16 cellular contexts compared by ENCODE assay signal in genomic region chr11:119191265-119191664, GRCh38. TPM values are rescaled to one million over a fixed set of nuclear protein-coding genes. Genes with fewer than 3 reads are reported as not detected.
DNase-seq lines count a peak whose midpoint lies in the region; ATAC-seq, FAIRE-seq and TF ChIP-seq lines count a peak whose summit lies in the region.
"Not testable (repeated sequence)": the region's sequence is repeated elsewhere in the genome, so short reads cannot be mapped to it uniquely, and the experiment has no call there.
"Had no signal": no experiment of that assay in that cellular context is flagged by ENCODE, and none has a peak within 500 bp of the region (broad histone marks: within the 10 kb centered on the region; RNA-seq: fewer than 3 reads in every experiment).

No MANE protein-coding gene starts in this region.

- DNase-seq in 8988T = peak; percentile 11
- peak; percentile 20 for DNase-seq in DMS53 (lab: John Stamatoyannopoulos, UW)
- peak in 1 of 4 experiments; percentile 24 for DNase-seq in K562 (ENCODE audit: extremely low read depth in 1 of 4, low spot score in 3 of 4)
- DNase-seq in endodermal cell = peak; percentile 34
- DNase-seq in left colon, mucosa of descending colon: not testable (repeated sequence)
- DNase-seq in posterior vena cava (ENCODE audit: low spot score) = peak; percentile 58
- peak; percentile 37 for DNase-seq in spleen

- H3K27ac Mint-ChIP-seq in endodermal cell = not testable (repeated sequence)

- H3K9ac ChIP-seq in K562 (ENCODE audit: insufficient read depth in 1 of 2, low read depth in 2 of 2, low read length in 2 of 2); endodermal cell (ENCODE audit: extremely low read depth, low read length, poor library complexity, severe bottlenecking): not testable (repeated sequence)

- peaks cover 4 to 24% of the 10 kb centered on the region in 2 experiments; a peak in 4 of 5 replicates for H3K4me1 ChIP-seq in K562 (replicated peaks in 1 of 2; ENCODE audit: control insufficient read depth in 2 of 2, insufficient read depth in 2 of 2, low read length in 2 of 2)
- H3K4me1 ChIP-seq in endodermal cell (ENCODE audit: control insufficient read depth, insufficient read depth, low read length); mucosa of descending colon (ENCODE audit: low read depth): not testable (repeated sequence)
- H3K4me1 ChIP-seq in spleen = peaks cover 0 to 36% (median 0%) of the 10 kb centered on the region in 6 donors

- 38% methylated on average over 14 of the region's 14 CpGs for WGBS in K562 (ENCODE audit: insufficient coverage, low coverage, missing lambda C conversion rate)
- WGBS in endodermal cell (ENCODE audit: insufficient coverage in 1 of 2, insufficient read length in 1 of 2), 2 experiments = 92 to 93% methylated on average over 13 to 14 of the region's 14 CpGs
- WGBS in spleen, 5 donors = 87 to 96% (median 92%) methylated on average over 14 of the region's 14 CpGs

- TF ChIP-seq POLR2A in K562 (conservative IDR thresholded peaks at IDR 0.05); spleen (IDR thresholded peaks at IDR 0.05): not testable (repeated sequence)

- ATAC-seq in K562 = not testable (repeated sequence)
- ATAC-seq in left colon (peak; percentile 59), mucosa of descending colon (peak; percentile 74)

- TF ChIP-seq CTCF in K562 (IDR thresholded peaks at IDR 0.05 in 2 of 3, conservative IDR thresholded peaks at IDR 0.05 in 1 of 3; ENCODE audit: insufficient read depth in 2 of 3, low read depth in 1 of 3, low read length in 3 of 3); endodermal cell (conservative IDR thresholded peaks at IDR 0.05); mucosa of descending colon (IDR thresholded peaks at IDR 0.05); spleen (IDR thresholded peaks at IDR 0.05 in 8 of 11, conservative IDR thresholded peaks at IDR 0.05 in 3 of 11): not testable (repeated sequence)

- TF ChIP-seq RAD21 in K562 (CRISPR knock-in tag; conservative IDR thresholded peaks at IDR 0.05 in 1 of 2, IDR thresholded peaks at IDR 0.05 in 1 of 2) = not testable (repeated sequence)

- CTCF ChIA-PET in K562 (lab: Yijun Ruan, JAX; ENCODE audit: low intra/inter-chr PET ratio) = not testable (repeated sequence)

- intact Hi-C loops in K562 (cut with micrococcal nuclease); mucosa of descending colon (cut with DNase I, micrococcal nuclease): not testable (repeated sequence)
- intact Hi-C loops in left colon (cut with DNase I, micrococcal nuclease) = loop anchor here in 1 of 2 donors (10.0 kb wide), 1 partner anchor 46 kb away; the partner anchor contains the start of gene ABCG4
- intact Hi-C loops in posterior vena cava (cut with DNase I) = loop anchor here (5.0 to 10.0 kb wide), 2 partner anchors 46 to 1051 kb away; partner anchors contain the start of genes ABCG4 (in 1 of the 2) and POU2F3 (in 1 of the 2)
- intact Hi-C loops in spleen (cut with DNase I; ENCODE audit: low total_unique reads) = loop anchor here (10.0 kb wide), 1 partner anchor 96 kb away; a partner anchor contains a TSS

- peaks cover 10% of the 10 kb centered on the region for H3K4me1 Mint-ChIP-seq in endodermal cell

- BruUV-seq in K562 (replicated peaks; lab: Mats Ljungman, UMichigan) = not testable (repeated sequence)

- H3K9me3 Mint-ChIP-seq in endodermal cell = not testable (repeated sequence)

- not testable (repeated sequence) for H3K4me2 ChIP-seq in K562 (ENCODE audit: insufficient read depth, low read length)

- not testable (repeated sequence) for H3K36me3 ChIP-seq in K562 (ENCODE audit: control insufficient read depth, insufficient read depth, low read length); endodermal cell (ENCODE audit: control insufficient read depth, insufficient read depth, low read length); mucosa of descending colon (ENCODE audit: low read depth); spleen

- not testable (repeated sequence) for H3K4me3 Mint-ChIP-seq in endodermal cell

- not testable (repeated sequence) for FAIRE-seq in K562 (lab: Jason Lieb, UNC)

- H3K79me2 ChIP-seq in K562 (ENCODE audit: control insufficient read depth, insufficient read depth, low read length) = not testable (repeated sequence)

- not testable (repeated sequence) for H3K36me3 Mint-ChIP-seq in endodermal cell (ENCODE audit: low read depth)

- H3K27ac ChIP-seq in K562 (ENCODE audit: extremely low read depth, low read depth, low read length); endodermal cell (ENCODE audit: low read depth, low read length): not testable (repeated sequence)
- peak overlapping the region in 2 of 8 donors; percentile 81 to 87 for H3K27ac ChIP-seq in spleen

- H3K27me3 Mint-ChIP-seq in endodermal cell (ENCODE audit: insufficient read depth) = not testable (repeated sequence)

- POLR2A ChIA-PET in K562 (lab: Yijun Ruan, JAX) = interaction anchor here (0.8 to 1.7 kb wide), 4 partner anchors 11 to 85 kb away, joined by 3 to 5 read pairs (median 4); partner anchors contain the start of gene NLRX1

- in situ Hi-C loops in K562 (cut with MboI) = not testable (repeated sequence)

- H3K4me3 ChIP-seq in K562; endodermal cell (ENCODE audit: low read length); mucosa of descending colon; spleen: not testable (repeated sequence)

- not testable (repeated sequence) for H3K27me3 ChIP-seq in K562 (ENCODE audit: control insufficient read depth in 2 of 2, insufficient read depth in 2 of 2, low read length in 2 of 2); endodermal cell (ENCODE audit: control insufficient read depth, insufficient read depth, low read length, poor library complexity, severe bottlenecking); spleen (replicated peaks in 1 of 7)

- not testable (repeated sequence) for H4K20me1 ChIP-seq in K562 (replicated peaks; ENCODE audit: control insufficient read depth, insufficient read depth, low read length)

- H2AFZ ChIP-seq in K562 (ENCODE audit: low read depth, low read length) = not testable (repeated sequence)

- H3K9me1 ChIP-seq in K562 (ENCODE audit: control insufficient read depth, insufficient read depth, low read length) = not testable (repeated sequence)

- H3K9me3 ChIP-seq in K562 (replicated peaks; ENCODE audit: control insufficient read depth, insufficient read depth, low read depth, low read length); endodermal cell (ENCODE audit: control insufficient read depth, low read length); mucosa of descending colon; spleen: not testable (repeated sequence)

- TF ChIP-seq EP300 in K562 (IDR thresholded peaks at IDR 0.05; ENCODE audit: low read length) = not testable (repeated sequence)

RNA-seq across cellular contexts. Expression of gene NHERF4, which starts 6.0 kb away (rescaled TPM):
- total RNA-seq in K562 (2011; cell fraction: chromatin; rRNA removed; ENCODE audit: low replicate concordance) = not detected in 2 replicates
- total RNA-seq in K562 (2011; cell fraction: nucleolus; rRNA removed) = not detected in 2 replicates
- total RNA-seq in K562 (2011; cell fraction: nucleoplasm; rRNA removed) = not detected in 2 replicates
- total RNA-seq in K562 (2014; rRNA removed) = not detected in 2 replicates
- not detected in 2 replicates for total RNA-seq in K562 (2014; rRNA removed; fragmentation: Illumina TruSeq; extraction: Trizol)
- not detected in 2 replicates for total RNA-seq in K562 (2015; rRNA removed; fragmentation: Illumina TruSeq; extraction: Trizol)
- not detected in 2 replicates for total RNA-seq in K562 (2021)
- not detected in 2 replicates for polyA plus RNA-seq in K562 (2011; rRNA removed)
- not detected in 2 replicates for polyA plus RNA-seq in K562 (2011; cell fraction: cytosol; rRNA removed)
- polyA plus RNA-seq in K562 (2011; cell fraction: nucleus; rRNA removed) = not detected in 2 replicates
- not detected in 2 replicates for polyA plus RNA-seq in K562 (2012)
- not detected in 2 replicates for polyA plus RNA-seq in K562 (2014; fragmentation: Illumina TruSeq; extraction: Trizol)
- polyA plus RNA-seq in K562 (2014; fragmentation: Nextera tagmentation; extraction: Ambion mirVana) = not detected
- polyA plus RNA-seq in K562 (2014; rRNA removed) = not detected in 2 replicates
- polyA minus RNA-seq in K562 (2011; rRNA and poly(A)+ RNA removed) = not detected in 2 replicates
- not detected in 2 replicates for polyA minus RNA-seq in K562 (2011; cell fraction: cytosol; rRNA and poly(A)+ RNA removed)
- polyA minus RNA-seq in K562 (2011; cell fraction: nucleus; rRNA and poly(A)+ RNA removed) = not detected in 2 replicates
- under 1 TPM; 0.11 to 0.97 TPM for total RNA-seq in endodermal cell
- polyA plus RNA-seq in endodermal cell (2013, experiment 1 of 2) = not detected
- polyA plus RNA-seq in endodermal cell (2013, experiment 2 of 2) = 0.17 TPM
- 10 to 100 TPM; 63.6 to 85.0 TPM for total RNA-seq in left colon
- 100 to 1,000 TPM in 1 of 3 donors, 10 to 100 TPM in 2; 52.9 to 151 (median 75.8) TPM for total RNA-seq in mucosa of descending colon
- under 1 TPM in 1 of 2 donors, not detected in 1; 0.14 TPM for total RNA-seq in posterior vena cava
- not detected for total RNA-seq in spleen
- under 1 TPM in 1 of 3 donors, not detected in 2; 0.12 TPM for polyA plus RNA-seq in spleen
- total RNA-seq: A673; CD4-positive, CD25-positive, alpha-beta regulatory T cell; GM23248; H1; H7 had no signal
- polyA plus RNA-seq: BJ; CD4-positive, CD25-positive, alpha-beta regulatory T cell; GM12878; GM23248 had no signal

RNA-seq across cellular contexts. Expression of gene CBL, which starts 14.9 kb away (rescaled TPM):
- total RNA-seq in K562 (2011; cell fraction: chromatin; rRNA removed; ENCODE audit: low replicate concordance) = 15.7 and 23.8 TPM in 2 replicates
- 8.8 and 10.0 TPM in 2 replicates for total RNA-seq in K562 (2011; cell fraction: nucleolus; rRNA removed)
- 17.2 and 25.5 TPM in 2 replicates for total RNA-seq in K562 (2011; cell fraction: nucleoplasm; rRNA removed)
- 5.9 and 6.4 TPM in 2 replicates for total RNA-seq in K562 (2014; rRNA removed)
- total RNA-seq in K562 (2014; rRNA removed; fragmentation: Illumina TruSeq; extraction: Trizol) = 9.9 and 12.1 TPM in 2 replicates
- total RNA-seq in K562 (2015; rRNA removed; fragmentation: Illumina TruSeq; extraction: Trizol) = 7.6 and 8.2 TPM in 2 replicates
- 21.9 and 24.9 TPM in 2 replicates for total RNA-seq in K562 (2021)
- 14.4 and 15.6 TPM in 2 replicates for polyA plus RNA-seq in K562 (2011; rRNA removed)
- polyA plus RNA-seq in K562 (2011; cell fraction: cytosol; rRNA removed) = 9.2 and 15.0 TPM in 2 replicates
- polyA plus RNA-seq in K562 (2011; cell fraction: nucleus; rRNA removed) = 15.6 and 18.5 TPM in 2 replicates
- 9.6 and 11.7 TPM in 2 replicates for polyA plus RNA-seq in K562 (2012)
- 17.6 and 18.8 TPM in 2 replicates for polyA plus RNA-seq in K562 (2014; fragmentation: Illumina TruSeq; extraction: Trizol)
- 1 to 10 TPM; 3.2 to 6.2 TPM for polyA plus RNA-seq in K562 (2014; fragmentation: Nextera tagmentation; extraction: Ambion mirVana)
- 10.7 and 10.9 TPM in 2 replicates for polyA plus RNA-seq in K562 (2014; rRNA removed)
- 22.5 and 22.6 TPM in 2 replicates for polyA minus RNA-seq in K562 (2011; rRNA and poly(A)+ RNA removed)
- 15.1 and 17.8 TPM in 2 replicates for polyA minus RNA-seq in K562 (2011; cell fraction: cytosol; rRNA and poly(A)+ RNA removed)
- 8.1 and 11.1 TPM in 2 replicates for polyA minus RNA-seq in K562 (2011; cell fraction: nucleus; rRNA and poly(A)+ RNA removed)
- 10 to 100 TPM; 40.3 to 52.7 TPM for total RNA-seq in endodermal cell
- polyA plus RNA-seq in endodermal cell (2013, experiment 1 of 2) = 25.1 TPM
- polyA plus RNA-seq in endodermal cell (2013, experiment 2 of 2) = 24.6 TPM
- total RNA-seq in left colon = 10 to 100 TPM; 12.4 to 14.1 TPM
- total RNA-seq in mucosa of descending colon = 10 to 100 TPM; 11.0 to 24.4 (median 13.1) TPM
- total RNA-seq in posterior vena cava = 10 to 100 TPM; 23.3 to 32.8 TPM
- total RNA-seq in spleen = 10 to 100 TPM; 41.0 to 56.3 (median 48.9) TPM
- 10 to 100 TPM in 1 of 3 donors, 1 to 10 TPM in 2; 9.4 to 10.1 (median 9.5) TPM for polyA plus RNA-seq in spleen

RNA-seq across cellular contexts. Expression of gene NLRX1, which starts 22.7 kb away (rescaled TPM):
- total RNA-seq in K562 (2011; cell fraction: chromatin; rRNA removed; ENCODE audit: low replicate concordance) = 0.86 and 3.6 TPM in 2 replicates
- 1.8 and 3.5 TPM in 2 replicates for total RNA-seq in K562 (2011; cell fraction: nucleolus; rRNA removed)
- total RNA-seq in K562 (2011; cell fraction: nucleoplasm; rRNA removed) = 1.1 and 1.3 TPM in 2 replicates
- total RNA-seq in K562 (2014; rRNA removed) (1.3 and 1.4 TPM in 2 replicates), K562 (2014; rRNA removed; fragmentation: Illumina TruSeq; extraction: Trizol) (0.19 and 0.22 TPM in 2 replicates), K562 (2015; rRNA removed; fragmentation: Illumina TruSeq; extraction: Trizol) (0.34 and 0.69 TPM in 2 replicates), K562 (2021) (2.1 and 2.3 TPM in 2 replicates), endodermal cell (10 to 100 TPM; 21.8 to 29.6 TPM), left colon (10 to 100 TPM; 14.8 to 17.9 TPM), mucosa of descending colon (10 to 100 TPM; 14.1 to 19.3 (median 16.3) TPM), posterior vena cava (10 to 100 TPM; 14.9 to 23.9 TPM), spleen (10 to 100 TPM; 13.2 to 18.7 (median 15.4) TPM)
- polyA plus RNA-seq in K562 (2011; rRNA removed) (0.55 and 1.4 TPM in 2 replicates), K562 (2014; fragmentation: Illumina TruSeq; extraction: Trizol) (0.49 and 1.1 TPM in 2 replicates), K562 (2014; fragmentation: Nextera tagmentation; extraction: Ambion mirVana) (under 1 TPM; 0.04 to 0.06 TPM), K562 (2014; rRNA removed) (1.1 and 2.1 TPM in 2 replicates), spleen (10 to 100 TPM in 1 of 3 donors, 1 to 10 TPM in 2; 3.6 to 10.6 (median 5.3) TPM)
- 0.81 and 4.1 TPM in 2 replicates for polyA plus RNA-seq in K562 (2011; cell fraction: cytosol; rRNA removed)
- polyA plus RNA-seq in K562 (2011; cell fraction: nucleus; rRNA removed) = 0.76 and 5.1 TPM in 2 replicates
- 1.0 and 2.3 TPM in 2 replicates for polyA plus RNA-seq in K562 (2012)
- polyA minus RNA-seq in K562 (2011; rRNA and poly(A)+ RNA removed) = 0.27 and 1.2 TPM in 2 replicates
- polyA minus RNA-seq in K562 (2011; cell fraction: cytosol; rRNA and poly(A)+ RNA removed) = 1.4 and 3.4 TPM in 2 replicates
- polyA minus RNA-seq in K562 (2011; cell fraction: nucleus; rRNA and poly(A)+ RNA removed) = 0.67 and 2.3 TPM in 2 replicates
- 11.7 TPM for polyA plus RNA-seq in endodermal cell (2013, experiment 1 of 2)
- 9.7 TPM for polyA plus RNA-seq in endodermal cell (2013, experiment 2 of 2)

RNA-seq across cellular contexts. Expression of gene ABCG4, which starts 42.4 kb away (rescaled TPM):
- total RNA-seq in K562 (2011; cell fraction: chromatin; rRNA removed; ENCODE audit: low replicate concordance) = 0.37 and 1.3 TPM in 2 replicates
- total RNA-seq in K562 (2011; cell fraction: nucleolus; rRNA removed) = 0.13 and 0.50 TPM in 2 replicates
- 0.66 and 0.99 TPM in 2 replicates for total RNA-seq in K562 (2011; cell fraction: nucleoplasm; rRNA removed)
- total RNA-seq in K562 (2014; rRNA removed) (0.09 TPM in 1 of 2 replicates, not detected in the other), K562 (2014; rRNA removed; fragmentation: Illumina TruSeq; extraction: Trizol) (not detected in 2 replicates), K562 (2015; rRNA removed; fragmentation: Illumina TruSeq; extraction: Trizol) (not detected in 2 replicates), K562 (2021) (0.11 and 0.13 TPM in 2 replicates), endodermal cell (1 to 10 TPM; 1.5 to 1.8 TPM), left colon (not detected), mucosa of descending colon (under 1 TPM in 2 of 3 donors, not detected in 1; 0.07 to 0.85 TPM), posterior vena cava (under 1 TPM; 0.23 to 0.43 TPM), spleen (under 1 TPM in 4 of 7 donors, not detected in 3; 0.17 to 0.32 (median 0.23) TPM)
- polyA plus RNA-seq in K562 (2011; rRNA removed) (0.04 and 0.08 TPM in 2 replicates), K562 (2014; fragmentation: Illumina TruSeq; extraction: Trizol) (0.07 and 0.11 TPM in 2 replicates), K562 (2014; fragmentation: Nextera tagmentation; extraction: Ambion mirVana) (not detected), K562 (2014; rRNA removed) (0.03 and 0.05 TPM in 2 replicates), spleen (under 1 TPM in 2 of 3 donors, not detected in 1; 0.03 to 0.06 TPM)
- polyA plus RNA-seq in K562 (2011; cell fraction: cytosol; rRNA removed) = 0.04 and 0.12 TPM in 2 replicates
- 0.59 and 0.63 TPM in 2 replicates for polyA plus RNA-seq in K562 (2011; cell fraction: nucleus; rRNA removed)
- 0.13 TPM in 1 of 2 replicates, not detected in the other for polyA plus RNA-seq in K562 (2012)
- 0.11 and 0.21 TPM in 2 replicates for polyA minus RNA-seq in K562 (2011; rRNA and poly(A)+ RNA removed)
- not detected in 2 replicates for polyA minus RNA-seq in K562 (2011; cell fraction: cytosol; rRNA and poly(A)+ RNA removed)
- polyA minus RNA-seq in K562 (2011; cell fraction: nucleus; rRNA and poly(A)+ RNA removed) = 0.33 and 0.54 TPM in 2 replicates
- 1.0 TPM for polyA plus RNA-seq in endodermal cell (2013, experiment 1 of 2)
- polyA plus RNA-seq in endodermal cell (2013, experiment 2 of 2) = 0.83 TPM
- total RNA-seq: A673; CD4-positive, CD25-positive, alpha-beta regulatory T cell; CD8-positive, alpha-beta T cell; GM12878; GM23248 had no signal
- polyA plus RNA-seq: CD4-positive, CD25-positive, alpha-beta regulatory T cell; GM12878 had no signal

Comparison
In these comparisons a context has a peak if more than half of its experiments do, and no peak if none do; other contexts are left out.
1. RNA of gene NHERF4, which starts 6.0 kb away (total RNA-seq): 63.6 to 85.0 TPM in left colon and 52.9 to 151 TPM in mucosa of descending colon; 0.11 to 0.97 TPM in endodermal cell, 0.14 TPM in posterior vena cava, not detected in spleen and not detected in K562; every median in the first group is over 10 times any median in the second.